Comparison of ENCODE assay signal across 8 cellular contexts in the genomic region with DNA sequence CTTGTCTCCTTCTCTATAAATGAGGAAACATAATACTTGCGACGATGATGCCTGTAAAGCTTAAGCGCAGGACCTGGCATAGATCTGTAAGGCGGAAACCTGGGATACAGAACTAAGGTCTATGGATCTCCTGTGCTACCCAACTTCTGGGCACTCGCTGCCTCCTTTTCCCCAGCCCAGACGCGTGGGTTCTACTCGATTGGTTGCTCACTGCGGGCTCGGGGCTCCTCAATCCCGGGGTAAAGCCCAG. TPM values are rescaled to one million over a fixed set of nuclear protein-coding genes. Genes with fewer than 3 reads are reported as not detected.
DNase-seq lines count a peak whose midpoint lies in the region; ATAC-seq and TF ChIP-seq lines count a peak whose summit lies in the region.

No MANE protein-coding gene starts in this region.

- intact Hi-C loops in left lung (cut with DNase I): no loop called here

- H3K36me3 ChIP-seq in left lung (peaks cover 0 to 33% of the 10 kb centered on the region in 2 donors), thoracic aorta (peaks cover 12% of the 10 kb centered on the region)

- H3K9me3 ChIP-seq in left lung (no peaks in the 10 kb centered on the region), thoracic aorta (no peaks in the 10 kb centered on the region)

- H3K36me3 Mint-ChIP-seq in activated T-cell treated with anti-CD3 and anti-CD28 coated beads, Interleukin-2, amount 50 U/mL, for 4 hours (ENCODE audit: insufficient read depth): peaks cover 25% of the 10 kb centered on the region

- peak overlapping the region; percentile 87 to 93 for H3K27ac ChIP-seq in left lung
- H3K27ac ChIP-seq in thoracic aorta: peak overlapping the region; percentile 84 to 87

- peaks cover 41% of the 10 kb centered on the region for H3K4me1 Mint-ChIP-seq in activated T-cell treated with anti-CD3 and anti-CD28 coated beads, Interleukin-2, amount 50 U/mL, for 4 hours (ENCODE audit: low read depth)

- H3K4me1 ChIP-seq in left lung (peaks cover 10 to 29% of the 10 kb centered on the region in 2 donors), thoracic aorta (ENCODE audit: control insufficient read depth in 1 of 2, low read depth in 2 of 2) (peaks cover 9 to 16% of the 10 kb centered on the region in 2 donors)

- peak overlapping the region; percentile 98 for H3K4me3 Mint-ChIP-seq in activated T-cell treated with anti-CD3 and anti-CD28 coated beads, Interleukin-2, amount 50 U/mL, for 4 hours

- DNase-seq in activated T-cell treated with anti-CD3 and anti-CD28 coated beads, Interleukin-2, amount 50 U/mL, for 4 hours: no peak
- DNase-seq in activated T-cell treated with anti-CD3 and anti-CD28 coated beads for 4 hours: no peak
- DNase-seq in MV-4-11 (lab: John Stamatoyannopoulos, UW): peak; percentile 61
- DNase-seq in astrocyte of the cerebellum (ENCODE audit: low read depth): no peak
- no peak for DNase-seq in left lung
- DNase-seq in thoracic aorta (ENCODE audit: low spot score): no peak
- no peak for DNase-seq in iPS-NIHi7 (ENCODE audit: extremely low spot score)

- TF ChIP-seq CTCF in astrocyte of the cerebellum (IDR thresholded peaks at IDR 0.05; ENCODE audit: low read depth, low read length, missing control alignments) (no peak), left lung (IDR thresholded peaks at IDR 0.05) (no peak), thoracic aorta (IDR thresholded peaks at IDR 0.05) (no peak)

- H3K9me3 Mint-ChIP-seq in activated T-cell treated with anti-CD3 and anti-CD28 coated beads, Interleukin-2, amount 50 U/mL, for 4 hours: no peaks in the 10 kb centered on the region

- ATAC-seq in activated T-cell treated with anti-CD3 and anti-CD28 coated beads, Interleukin-2, amount 50 U/mL, for 4 hours: peak; percentile 33 to 37
- ATAC-seq in left lung (peak; percentile 46), thoracic aorta (ENCODE audit: insufficient number of reproducible peaks, low FRiP score, low read depth) (no peak), GM19397 (IDR thresholded peaks at IDR 0.05; ENCODE audit: unreplicated experiment) (no peak)

- H3K4me3 ChIP-seq in astrocyte of the cerebellum (ENCODE audit: low read depth, low read length): peak overlapping the region; percentile 99
- peak overlapping the region; percentile 88 to 91 for H3K4me3 ChIP-seq in left lung
- H3K4me3 ChIP-seq in thoracic aorta: peak overlapping the region; percentile 83

- no peaks in the 10 kb centered on the region for H3K27me3 Mint-ChIP-seq in activated T-cell treated with anti-CD3 and anti-CD28 coated beads, Interleukin-2, amount 50 U/mL, for 4 hours (ENCODE audit: low read depth)

- in situ Hi-C loops in astrocyte of the cerebellum (cut with HindIII; ENCODE audit: low sequenced_read_pairs): no loop called here

- H3K27me3 ChIP-seq in left lung (peaks cover 0 to 25% of the 10 kb centered on the region in 2 donors), thoracic aorta (replicated peaks; ENCODE audit: insufficient read depth) (no peaks in the 10 kb centered on the region)

RNA-seq across cellular contexts. Expression of a gene that starts 0.6 kb away (rescaled TPM):
- 100 to 1,000 TPM; 279 to 293 (median 280) TPM for total RNA-seq in activated T-cell treated with anti-CD3 and anti-CD28 coated beads, Interleukin-2, amount 50 U/mL, for 4 hours
- total RNA-seq in left lung (10 to 100 TPM; 59.8 to 94.9 TPM), thoracic aorta (10 to 100 TPM; 71.1 to 93.1 TPM)

RNA-seq across cellular contexts. Expression of a gene that starts 26.5 kb away (rescaled TPM):
- 1 to 10 TPM; 2.2 to 2.8 (median 2.6) TPM for total RNA-seq in activated T-cell treated with anti-CD3 and anti-CD28 coated beads, Interleukin-2, amount 50 U/mL, for 4 hours
- 1 to 10 TPM; 5.1 to 5.4 TPM for total RNA-seq in left lung
- 1 to 10 TPM; 5.8 to 8.5 TPM for total RNA-seq in thoracic aorta

RNA-seq across cellular contexts. Expression of a gene that starts 35.9 kb away (rescaled TPM):
- 1 to 10 TPM; 1.7 to 3.0 (median 2.5) TPM for total RNA-seq in activated T-cell treated with anti-CD3 and anti-CD28 coated beads, Interleukin-2, amount 50 U/mL, for 4 hours
- total RNA-seq in left lung (10 to 100 TPM; 11.1 to 14.8 TPM), thoracic aorta (100 to 1,000 TPM; 120 to 142 TPM)

Comparison
In these comparisons a context has a peak if more than half of its experiments do, and no peak if none do; other contexts are left out.
1. ATAC-seq: peak in activated T-cell treated with anti-CD3 and anti-CD28 coated beads, Interleukin-2, amount 50 U/mL, for 4 hours (2 of 2) and left lung (single experiment); none in thoracic aorta (single experiment) and GM19397 (single experiment).
2. RNA of a gene that starts 35.9 kb away (total RNA-seq): 120 to 142 TPM in thoracic aorta; 11.1 to 14.8 TPM in left lung and 1.7 to 3.0 TPM in activated T-cell treated with anti-CD3 and anti-CD28 coated beads, Interleukin-2, amount 50 U/mL, for 4 hours; every median in the first group is over 4 times any median in the second.
3. Peak in every context shown above with its lines, with median percentiles within 50 percentile points of each other: H3K4me3 ChIP-seq.